Comparison of ENCODE assay signal across 1 cellular context in the genomic region with DNA sequence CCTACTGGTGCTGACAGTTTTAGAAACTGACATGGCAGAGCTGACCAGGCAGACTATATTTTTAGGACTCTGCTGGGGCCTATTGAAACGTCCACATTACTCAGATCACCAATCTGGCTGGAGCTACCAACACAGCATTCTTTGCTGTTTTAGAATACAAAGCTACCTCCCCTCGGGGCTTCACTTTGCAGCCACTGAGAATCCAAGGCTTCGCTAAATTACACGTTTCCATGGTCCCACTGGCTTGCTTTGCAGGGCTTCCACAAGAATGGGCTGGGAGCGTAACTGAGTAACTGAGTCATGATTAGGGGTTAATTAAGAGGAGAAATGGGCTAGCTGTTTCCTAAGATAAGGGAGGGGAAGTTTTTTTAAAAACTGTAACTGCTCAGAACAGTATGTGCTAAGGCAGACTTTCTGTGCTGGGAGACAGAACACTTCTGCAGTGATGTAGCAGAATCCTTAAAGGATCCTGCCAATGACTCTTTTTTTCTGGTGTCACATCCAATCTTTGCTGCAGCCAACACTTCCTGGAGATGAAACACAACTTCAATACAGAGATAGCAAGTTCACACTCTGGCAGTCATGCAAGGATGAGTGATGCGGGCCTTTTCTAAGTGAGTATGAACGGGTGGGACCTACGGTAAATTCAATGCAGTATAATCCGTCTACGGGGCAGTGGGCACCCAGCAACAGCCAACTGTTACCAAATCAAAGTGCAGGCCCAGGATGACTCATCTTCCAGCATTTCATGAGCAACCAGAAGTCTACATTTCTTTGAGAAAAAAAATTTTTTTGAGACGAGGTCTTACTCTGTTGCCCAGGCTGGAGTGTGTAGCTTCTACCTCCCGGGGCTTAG.
TF ChIP-seq lines count a peak whose summit lies in the region.

No MANE protein-coding gene starts in this region.

TF ChIP-seq in GM23338, 12 proteins besides CTCF, POLR2A, EP300 and RAD21 (continued from another document):
- TF ChIP-seq, protein P1, sequence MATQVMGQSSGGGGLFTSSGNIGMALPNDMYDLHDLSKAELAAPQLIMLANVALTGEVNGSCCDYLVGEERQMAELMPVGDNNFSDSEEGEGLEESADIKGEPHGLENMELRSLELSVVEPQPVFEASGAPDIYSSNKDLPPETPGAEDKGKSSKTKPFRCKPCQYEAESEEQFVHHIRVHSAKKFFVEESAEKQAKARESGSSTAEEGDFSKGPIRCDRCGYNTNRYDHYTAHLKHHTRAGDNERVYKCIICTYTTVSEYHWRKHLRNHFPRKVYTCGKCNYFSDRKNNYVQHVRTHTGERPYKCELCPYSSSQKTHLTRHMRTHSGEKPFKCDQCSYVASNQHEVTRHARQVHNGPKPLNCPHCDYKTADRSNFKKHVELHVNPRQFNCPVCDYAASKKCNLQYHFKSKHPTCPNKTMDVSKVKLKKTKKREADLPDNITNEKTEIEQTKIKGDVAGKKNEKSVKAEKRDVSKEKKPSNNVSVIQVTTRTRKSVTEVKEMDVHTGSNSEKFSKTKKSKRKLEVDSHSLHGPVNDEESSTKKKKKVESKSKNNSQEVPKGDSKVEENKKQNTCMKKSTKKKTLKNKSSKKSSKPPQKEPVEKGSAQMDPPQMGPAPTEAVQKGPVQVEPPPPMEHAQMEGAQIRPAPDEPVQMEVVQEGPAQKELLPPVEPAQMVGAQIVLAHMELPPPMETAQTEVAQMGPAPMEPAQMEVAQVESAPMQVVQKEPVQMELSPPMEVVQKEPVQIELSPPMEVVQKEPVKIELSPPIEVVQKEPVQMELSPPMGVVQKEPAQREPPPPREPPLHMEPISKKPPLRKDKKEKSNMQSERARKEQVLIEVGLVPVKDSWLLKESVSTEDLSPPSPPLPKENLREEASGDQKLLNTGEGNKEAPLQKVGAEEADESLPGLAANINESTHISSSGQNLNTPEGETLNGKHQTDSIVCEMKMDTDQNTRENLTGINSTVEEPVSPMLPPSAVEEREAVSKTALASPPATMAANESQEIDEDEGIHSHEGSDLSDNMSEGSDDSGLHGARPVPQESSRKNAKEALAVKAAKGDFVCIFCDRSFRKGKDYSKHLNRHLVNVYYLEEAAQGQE (IDR thresholded peaks at IDR 0.05; ENCODE audit: unreplicated experiment), result no peak
- TF ChIP-seq EZH2phosphoT487 (IDR thresholded peaks at IDR 0.05; ENCODE audit: unreplicated experiment), result no peak
- no peak for TF ChIP-seq NANOG (IDR thresholded peaks at IDR 0.05; ENCODE audit: borderline replicate concordance)
- TF ChIP-seq, protein P2, sequence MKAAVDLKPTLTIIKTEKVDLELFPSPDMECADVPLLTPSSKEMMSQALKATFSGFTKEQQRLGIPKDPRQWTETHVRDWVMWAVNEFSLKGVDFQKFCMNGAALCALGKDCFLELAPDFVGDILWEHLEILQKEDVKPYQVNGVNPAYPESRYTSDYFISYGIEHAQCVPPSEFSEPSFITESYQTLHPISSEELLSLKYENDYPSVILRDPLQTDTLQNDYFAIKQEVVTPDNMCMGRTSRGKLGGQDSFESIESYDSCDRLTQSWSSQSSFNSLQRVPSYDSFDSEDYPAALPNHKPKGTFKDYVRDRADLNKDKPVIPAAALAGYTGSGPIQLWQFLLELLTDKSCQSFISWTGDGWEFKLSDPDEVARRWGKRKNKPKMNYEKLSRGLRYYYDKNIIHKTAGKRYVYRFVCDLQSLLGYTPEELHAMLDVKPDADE (IDR thresholded peaks at IDR 0.05), result no peak
- TF ChIP-seq EZH2 (IDR thresholded peaks at IDR 0.05; ENCODE audit: low read depth, unreplicated experiment), result no peak
- no peak for TF ChIP-seq STAT1 (IDR thresholded peaks at IDR 0.05; ENCODE audit: unreplicated experiment)
- no peak for TF ChIP-seq CREB1 (CRISPR knock-in tag; IDR thresholded peaks at IDR 0.05; ENCODE audit: low read depth)
- no peak for TF ChIP-seq JUNB (IDR thresholded peaks at IDR 0.05; ENCODE audit: unreplicated experiment)
TF ChIP-seq in GM23338: peak in this region for 0.
